In the genomic region with DNA sequence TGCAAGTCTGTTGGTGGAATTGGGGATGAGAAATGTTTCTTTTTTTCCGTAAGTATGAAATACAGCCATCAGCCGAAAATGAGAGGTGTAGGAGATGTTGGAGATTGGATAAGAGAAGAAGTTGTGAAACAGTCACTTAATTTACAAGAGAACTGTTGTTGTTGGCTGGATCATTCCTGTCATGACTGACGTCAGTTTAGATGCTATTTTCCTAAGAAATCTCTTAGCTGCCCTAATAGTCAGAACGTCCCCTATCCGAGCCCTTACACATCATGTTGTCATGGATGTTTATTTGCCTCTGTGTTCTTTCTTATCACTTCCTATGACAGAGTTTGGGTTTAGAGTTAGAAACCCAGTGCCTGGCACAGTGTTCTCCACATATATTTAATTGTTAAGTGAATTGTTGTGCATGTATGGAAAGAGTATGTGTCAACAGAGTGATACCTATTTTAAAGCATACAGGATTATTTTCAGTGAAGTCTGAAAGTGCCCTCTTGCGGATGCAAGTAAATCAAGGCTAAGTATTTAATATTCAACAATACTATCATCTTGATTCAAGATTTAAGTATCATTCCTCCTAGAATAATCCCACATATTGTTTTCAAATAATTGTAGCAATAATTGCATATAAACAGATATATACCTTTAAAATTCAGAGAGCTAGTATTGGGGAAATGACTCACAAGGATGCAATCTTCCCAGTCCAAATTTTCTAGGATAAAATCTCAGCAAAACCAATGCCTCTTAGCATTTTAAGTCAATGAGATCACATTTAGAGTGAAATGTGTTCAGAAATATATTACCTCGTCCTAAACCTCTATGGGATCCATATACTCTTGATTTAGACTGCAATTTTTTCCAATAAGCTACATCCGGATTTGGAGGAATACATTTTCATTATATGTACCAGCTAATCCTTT, we compare ENCODE assay signal across 19 cellular contexts.
A peak's percentile ranks its signal among the peaks of the same experiment; 100 is the strongest.
DNase-seq lines count a peak whose midpoint lies in the region; ATAC-seq and TF ChIP-seq lines count a peak whose summit lies in the region.
"Had no signal": no experiment of that assay in that cellular context is flagged by ENCODE, and none has a peak within 500 bp of the region (broad histone marks: within the 10 kb centered on the region; RNA-seq: fewer than 3 reads in every experiment).

No MANE protein-coding gene starts in this region.

- no peaks in the 10 kb centered on the region for H3K4me1 ChIP-seq in right atrium auricular region
- peaks cover 6% of the 10 kb centered on the region; the same call in 1 of the 2 replicates for H3K4me1 ChIP-seq in PC-9 (replicated peaks; ENCODE audit: insufficient read depth)
- H3K4me1 ChIP-seq: colonic mucosa had no signal

- H3K36me3 ChIP-seq in right atrium auricular region (no peaks in the 10 kb centered on the region), PC-9 (ENCODE audit: low read depth) (no peaks in the 10 kb centered on the region)
- H3K36me3 ChIP-seq: colonic mucosa had no signal

- H3K27ac Mint-ChIP-seq in activated CD4-positive, alpha-beta memory T cell treated with anti-CD3 and anti-CD28 coated beads, Interleukin-2, amount 10 ng/mL, durations not matched to agents 7 days and 5 days: no peak overlapping the region
- no peak overlapping the region for H3K27ac Mint-ChIP-seq in activated T-cell treated with anti-CD3 and anti-CD28 coated beads, Interleukin-2, amount 50 U/mL, for 24 hours
- H3K27ac Mint-ChIP-seq: memory B cell; T-helper 1 cell treated with Interleukin-12 subunit alpha and Interleukin-12 subunit beta and Interleukin-4 antibody, amounts not matched to agents 30 μg/mL and 1 μg/mL, for 36 hours had no signal

- CTCF ChIA-PET in PC-9 (lab: Charles Lee): interaction anchor here (0.6 kb wide), 2 partner anchors 16 to 437 kb away, joined by 3 read pairs; no protein-coding TSS in a partner anchor
- CTCF ChIA-PET in activated CD4-positive, alpha-beta memory T cell treated with anti-CD3 and anti-CD28 coated beads, Interleukin-2, amount 10 ng/mL, durations not matched to agents 7 days and 5 days (lab: Charles Lee): no interaction called here

- POLR2A ChIA-PET in PC-9 (lab: Charles Lee; ENCODE audit: unreplicated experiment): interaction anchor here (0.7 kb wide), 1 partner anchor 227 kb away, joined by 3 read pairs; no protein-coding TSS in a partner anchor
- POLR2A ChIA-PET in activated CD4-positive, alpha-beta memory T cell treated with anti-CD3 and anti-CD28 coated beads, Interleukin-2, amount 10 ng/mL, durations not matched to agents 7 days and 5 days (lab: Charles Lee): no interaction called here

- H3K4me2 ChIP-seq in PC-9: no peak overlapping the region

- H3K9me3 ChIP-seq in right atrium auricular region (peaks cover 0 to 9% of the 10 kb centered on the region in 2 donors), PC-9 (ENCODE audit: insufficient read depth, low read depth) (peaks cover 11% of the 10 kb centered on the region; the same call in 1 of the 2 replicates)
- H3K9me3 ChIP-seq: colonic mucosa had no signal

- peak; percentile 28 for ATAC-seq in Right ventricle myocardium inferior

- H3K27me3 ChIP-seq in right atrium auricular region (no peaks in the 10 kb centered on the region), PC-9 (ENCODE audit: insufficient read depth, low read depth) (no peaks in the 10 kb centered on the region)
- H3K27me3 ChIP-seq: colonic mucosa had no signal

- no peaks in the 10 kb centered on the region for H3K36me3 Mint-ChIP-seq in activated CD4-positive, alpha-beta memory T cell treated with anti-CD3 and anti-CD28 coated beads, Interleukin-2, amount 10 ng/mL, durations not matched to agents 7 days and 5 days (ENCODE audit: low read depth)
- no peaks in the 10 kb centered on the region for H3K36me3 Mint-ChIP-seq in activated T-cell treated with anti-CD3 and anti-CD28 coated beads, Interleukin-2, amount 50 U/mL, for 24 hours (ENCODE audit: low read depth)
- H3K36me3 Mint-ChIP-seq: memory B cell had no signal

- no peaks in the 10 kb centered on the region for H3K9me3 Mint-ChIP-seq in activated CD4-positive, alpha-beta memory T cell treated with anti-CD3 and anti-CD28 coated beads, Interleukin-2, amount 10 ng/mL, durations not matched to agents 7 days and 5 days
- peaks cover 9% of the 10 kb centered on the region for H3K9me3 Mint-ChIP-seq in activated T-cell treated with anti-CD3 and anti-CD28 coated beads, Interleukin-2, amount 50 U/mL, for 24 hours
- H3K9me3 Mint-ChIP-seq: T-helper 1 cell treated with Interleukin-12 subunit alpha and Interleukin-12 subunit beta and Interleukin-4 antibody, amounts not matched to agents 30 μg/mL and 1 μg/mL, for 36 hours had no signal

- no peaks in the 10 kb centered on the region for H3K9me2 ChIP-seq in PC-9 (ENCODE audit: insufficient read depth)

- H4K20me1 ChIP-seq in PC-9 (ENCODE audit: insufficient read depth): no peaks in the 10 kb centered on the region

- TF ChIP-seq CTCF in right atrium auricular region (IDR thresholded peaks at IDR 0.05) (no peak), PC-9 (conservative IDR thresholded peaks at IDR 0.05) (no peak)

- intact Hi-C loops in Right ventricle myocardium inferior (cut with DNase I) (no loop called here), PC-9 (cut with micrococcal nuclease; ENCODE audit: unreplicated experiment) (no loop called here)

- no TSS peak for BruUV-seq in PC-9 (replicated peaks; lab: Mats Ljungman, UMichigan)

- no peak overlapping the region for H3K27ac ChIP-seq in right atrium auricular region
- H3K27ac ChIP-seq in PC-9: no peak overlapping the region
- H3K27ac ChIP-seq: colonic mucosa had no signal

- no peaks in the 10 kb centered on the region for H3K4me1 Mint-ChIP-seq in activated CD4-positive, alpha-beta memory T cell treated with anti-CD3 and anti-CD28 coated beads, Interleukin-2, amount 10 ng/mL, durations not matched to agents 7 days and 5 days
- no peaks in the 10 kb centered on the region for H3K4me1 Mint-ChIP-seq in activated T-cell treated with anti-CD3 and anti-CD28 coated beads, Interleukin-2, amount 50 U/mL, for 24 hours (ENCODE audit: low read depth)
- H3K4me1 Mint-ChIP-seq: memory B cell, neural crest cell had no signal

- H3K79me2 ChIP-seq in PC-9 (ENCODE audit: low read depth): no peaks in the 10 kb centered on the region

- H3K27me3 Mint-ChIP-seq in activated CD4-positive, alpha-beta memory T cell treated with anti-CD3 and anti-CD28 coated beads, Interleukin-2, amount 10 ng/mL, durations not matched to agents 7 days and 5 days: no peaks in the 10 kb centered on the region
- no peaks in the 10 kb centered on the region for H3K27me3 Mint-ChIP-seq in activated T-cell treated with anti-CD3 and anti-CD28 coated beads, Interleukin-2, amount 50 U/mL, for 24 hours
- H3K27me3 Mint-ChIP-seq: memory B cell had no signal

- H3F3A ChIP-seq in PC-9 (ENCODE audit: insufficient read depth, low read depth): no peaks in the 10 kb centered on the region

- H3K4me3 ChIP-seq in right atrium auricular region: no peak overlapping the region
- H3K4me3 ChIP-seq in PC-9: no peak overlapping the region
- H3K4me3 ChIP-seq in skeletal muscle cell (ENCODE audit: low read depth, low read length): no peak overlapping the region
- H3K4me3 ChIP-seq: colonic mucosa had no signal

- H3K4me3 Mint-ChIP-seq in activated CD4-positive, alpha-beta memory T cell treated with anti-CD3 and anti-CD28 coated beads, Interleukin-2, amount 10 ng/mL, durations not matched to agents 7 days and 5 days: no peak overlapping the region
- no peak overlapping the region for H3K4me3 Mint-ChIP-seq in activated T-cell treated with anti-CD3 and anti-CD28 coated beads, Interleukin-2, amount 50 U/mL, for 24 hours
- H3K4me3 Mint-ChIP-seq: memory B cell; neural crest cell; T-helper 1 cell treated with Interleukin-12 subunit alpha and Interleukin-12 subunit beta and Interleukin-4 antibody, amounts not matched to agents 30 μg/mL and 1 μg/mL, for 36 hours had no signal

- no peak for DNase-seq in Right ventricle myocardium inferior (ENCODE audit: missing footprints)
- DNase-seq in right atrium auricular region (ENCODE audit: low spot score): no peak
- DNase-seq in PC-9: no peak
- DNase-seq in dermis blood vessel endothelial cell: peak; percentile 38
- peak; percentile 31 for DNase-seq in skeletal muscle cell (ENCODE audit: low read depth)
- no peak for DNase-seq in activated CD4-positive, alpha-beta memory T cell treated with anti-CD3 and anti-CD28 coated beads, Interleukin-2, amount 10 ng/mL, durations not matched to agents 7 days and 5 days
- no peak for DNase-seq in hippocampal formation (lab: John Stamatoyannopoulos, UW)
- no peak for DNase-seq in activated T-cell treated with anti-CD3 and anti-CD28 coated beads, Interleukin-2, amount 50 U/mL, for 24 hours
- DNase-seq: ACHN; activated T-cell treated with anti-CD3 and anti-CD28 coated beads for 4 hours; colonic mucosa; GOT3; KG1; NCI-H1417 treated with DMSO at 0.1 percent for 48 hours; OCI-M1; stimulated activated CD4-positive, alpha-beta T cell treated with anti-CD3 and anti-CD28 coated beads, Interleukin-4, amount 100 ng/mL, for 4 hours had no signal

- H2AFZ ChIP-seq in PC-9: peak overlapping the region; percentile 66; the same call in 1 of the 2 replicates

Comparison
In these comparisons a context has a peak if more than half of its experiments do, and no peak if none do; other contexts are left out.
1. DNase-seq: peak in dermis blood vessel endothelial cell (single experiment) and skeletal muscle cell (single experiment); none in Right ventricle myocardium inferior (single experiment), right atrium auricular region (single experiment), PC-9 (0 of 2), activated CD4-positive, alpha-beta memory T cell treated with anti-CD3 and anti-CD28 coated beads, Interleukin-2, amount 10 ng/mL, durations not matched to agents 7 days and 5 days (single experiment), hippocampal formation (0 of 2) and activated T-cell treated with anti-CD3 and anti-CD28 coated beads, Interleukin-2, amount 50 U/mL, for 24 hours (single experiment).